ENCODE assay signal across 10 cellular contexts in genomic region chr1:240803151-240803550, GRCh38.
DNase-seq lines count a peak whose midpoint lies in the region; ATAC-seq lines count a peak whose summit lies in the region.
"Had no signal": no experiment of that assay in that cellular context is flagged by ENCODE, and none has a peak within 500 bp of the region (broad histone marks: within the 10 kb centered on the region; RNA-seq: fewer than 3 reads in every experiment).

No MANE protein-coding gene starts in this region.

- ATAC-seq in GM21723 (IDR thresholded peaks at IDR 0.05; ENCODE audit: unreplicated experiment), result no peak
- ATAC-seq: CD8-positive, alpha-beta T cell; Right ventricle myocardium inferior had no signal

- DNase-seq in AG20443 (ENCODE audit: low spot score) (peak; percentile 21), HS-5 (ENCODE audit: low read depth) (peak; percentile 71), amniotic epithelial cell (ENCODE audit: low read depth) (peak; percentile 51), kidney tubule cell (ENCODE audit: low spot score) (peak; percentile 70), NCI-H1436 treated with DMSO at 0.1 percent for 48 hours (lab: John Stamatoyannopoulos, UW) (no peak), head of caudate nucleus (no peak), retina (no peak)
- DNase-seq: CD8-positive, alpha-beta T cell had no signal

- intact Hi-C loops in head of caudate nucleus (cut with DNase I), result no loop called here

Comparison
In these comparisons a context has a peak if more than half of its experiments do, and no peak if none do; other contexts are left out.
1. DNase-seq: peak in AG20443 (single experiment), HS-5 (single experiment), amniotic epithelial cell (single experiment) and kidney tubule cell (single experiment); none in NCI-H1436 treated with DMSO at 0.1 percent for 48 hours (single experiment), head of caudate nucleus (0 of 42) and retina (single experiment).